Comparison of ENCODE assay signal across 15 cellular contexts in genomic region chr11:117912497-117912896, GRCh38. TPM values are rescaled to one million over a fixed set of nuclear protein-coding genes. Genes with fewer than 3 reads are reported as not detected.
DNase-seq lines count a peak whose midpoint lies in the region; ATAC-seq lines count a peak whose summit lies in the region.
"Had no signal": no experiment of that assay in that cellular context is flagged by ENCODE, and none has a peak within 500 bp of the region (broad histone marks: within the 10 kb centered on the region; RNA-seq: fewer than 3 reads in every experiment).

No MANE protein-coding gene starts in this region.

- POLR2A ChIA-PET in activated naive CD8-positive, alpha-beta T cell treated with anti-CD3 and anti-CD28 coated beads, Interleukin-2, amount 10 ng/mL, durations not matched to agents 7 days and 5 days (lab: Charles Lee): no interaction called here

- peak overlapping the region; percentile 1 for H3K27ac Mint-ChIP-seq in activated naive CD8-positive, alpha-beta T cell treated with anti-CD3 and anti-CD28 coated beads, Interleukin-2, amount 10 ng/mL, durations not matched to agents 7 days and 5 days
- no peak overlapping the region for H3K27ac Mint-ChIP-seq in activated naive CD8-positive, alpha-beta T cell treated with anti-CD3 and anti-CD28 coated beads for 36 hours
- peak overlapping the region; percentile 3 for H3K27ac Mint-ChIP-seq in activated T-helper 1 cell treated with anti-CD3 and anti-CD28 coated beads, Interleukin-12 subunit alpha, Interleukin-12 subunit beta, Interleukin-2, Interleukin-4 antibody, amounts not matched to agents 30 ng/mL and 10 ng/mL and 1 ng/mL, durations not matched to agents 14 hours and 24 hours and 36 hours
- H3K27ac Mint-ChIP-seq in stimulated activated effector memory CD8-positive, alpha-beta T cell treated with anti-CD3 and anti-CD28 coated beads, Interleukin-12 subunit alpha, Interleukin-12 subunit beta, amount 100 ng/mL, for 72 hours: peak overlapping the region; percentile 35
- H3K27ac Mint-ChIP-seq: B cell; CD4-positive, alpha-beta T cell had no signal

- no peak overlapping the region for H3K4me3 Mint-ChIP-seq in activated naive CD8-positive, alpha-beta T cell treated with anti-CD3 and anti-CD28 coated beads, Interleukin-2, amount 10 ng/mL, durations not matched to agents 7 days and 5 days
- no peak overlapping the region for H3K4me3 Mint-ChIP-seq in activated naive CD8-positive, alpha-beta T cell treated with anti-CD3 and anti-CD28 coated beads for 36 hours
- H3K4me3 Mint-ChIP-seq in activated T-helper 1 cell treated with anti-CD3 and anti-CD28 coated beads, Interleukin-12 subunit alpha, Interleukin-12 subunit beta, Interleukin-2, Interleukin-4 antibody, amounts not matched to agents 30 ng/mL and 10 ng/mL and 1 ng/mL, durations not matched to agents 14 hours and 24 hours and 36 hours: no peak overlapping the region
- H3K4me3 Mint-ChIP-seq in stimulated activated effector memory CD8-positive, alpha-beta T cell treated with anti-CD3 and anti-CD28 coated beads, Interleukin-12 subunit alpha, Interleukin-12 subunit beta, amount 100 ng/mL, for 72 hours: no peak overlapping the region
- H3K4me3 Mint-ChIP-seq: B cell; CD4-positive, alpha-beta T cell had no signal

- DNase-seq in activated naive CD8-positive, alpha-beta T cell treated with anti-CD3 and anti-CD28 coated beads, Interleukin-2, amount 10 ng/mL, durations not matched to agents 7 days and 5 days: no peak
- DNase-seq in activated naive CD8-positive, alpha-beta T cell treated with anti-CD3 and anti-CD28 coated beads for 36 hours: no peak
- DNase-seq in activated T-helper 1 cell treated with anti-CD3 and anti-CD28 coated beads, Interleukin-12 subunit alpha, Interleukin-12 subunit beta, Interleukin-2, Interleukin-4 antibody, amounts not matched to agents 30 ng/mL and 10 ng/mL and 1 ng/mL, durations not matched to agents 14 hours and 24 hours and 36 hours (ENCODE audit: low spot score): no peak
- peak; percentile 18 for DNase-seq in left lobe of liver (ENCODE audit: low spot score)
- no peak for DNase-seq in stimulated activated effector memory CD8-positive, alpha-beta T cell treated with anti-CD3 and anti-CD28 coated beads, Interleukin-12 subunit alpha, Interleukin-12 subunit beta, amount 100 ng/mL, for 72 hours (ENCODE audit: low spot score in 2 of 2)
- DNase-seq in NCI-H187 treated with DMSO at 0.1 percent for 48 hours (lab: John Stamatoyannopoulos, UW): no peak
- DNase-seq in NCI-H146 (lab: John Stamatoyannopoulos, UW): no peak
- DNase-seq: C1 segment of cervical spinal cord, Calu3, DMS 273 treated with DMSO at 0.1 percent for 48 hours, GM23248 had no signal

- peaks cover 20% of the 10 kb centered on the region for H3K4me1 Mint-ChIP-seq in activated naive CD8-positive, alpha-beta T cell treated with anti-CD3 and anti-CD28 coated beads, Interleukin-2, amount 10 ng/mL, durations not matched to agents 7 days and 5 days
- peaks cover 10% of the 10 kb centered on the region for H3K4me1 Mint-ChIP-seq in activated naive CD8-positive, alpha-beta T cell treated with anti-CD3 and anti-CD28 coated beads for 36 hours
- H3K4me1 Mint-ChIP-seq in activated T-helper 1 cell treated with anti-CD3 and anti-CD28 coated beads, Interleukin-12 subunit alpha, Interleukin-12 subunit beta, Interleukin-2, Interleukin-4 antibody, amounts not matched to agents 30 ng/mL and 10 ng/mL and 1 ng/mL, durations not matched to agents 14 hours and 24 hours and 36 hours (ENCODE audit: low read depth): peaks cover 8% of the 10 kb centered on the region
- peaks cover 6% of the 10 kb centered on the region for H3K4me1 Mint-ChIP-seq in stimulated activated effector memory CD8-positive, alpha-beta T cell treated with anti-CD3 and anti-CD28 coated beads, Interleukin-12 subunit alpha, Interleukin-12 subunit beta, amount 100 ng/mL, for 72 hours

- no peaks in the 10 kb centered on the region for H3K36me3 Mint-ChIP-seq in activated naive CD8-positive, alpha-beta T cell treated with anti-CD3 and anti-CD28 coated beads, Interleukin-2, amount 10 ng/mL, durations not matched to agents 7 days and 5 days
- no peaks in the 10 kb centered on the region for H3K36me3 Mint-ChIP-seq in activated naive CD8-positive, alpha-beta T cell treated with anti-CD3 and anti-CD28 coated beads for 36 hours
- H3K36me3 Mint-ChIP-seq in activated T-helper 1 cell treated with anti-CD3 and anti-CD28 coated beads, Interleukin-12 subunit alpha, Interleukin-12 subunit beta, Interleukin-2, Interleukin-4 antibody, amounts not matched to agents 30 ng/mL and 10 ng/mL and 1 ng/mL, durations not matched to agents 14 hours and 24 hours and 36 hours (ENCODE audit: low read depth): no peaks in the 10 kb centered on the region
- no peaks in the 10 kb centered on the region for H3K36me3 Mint-ChIP-seq in stimulated activated effector memory CD8-positive, alpha-beta T cell treated with anti-CD3 and anti-CD28 coated beads, Interleukin-12 subunit alpha, Interleukin-12 subunit beta, amount 100 ng/mL, for 72 hours

- H3K27me3 Mint-ChIP-seq in activated naive CD8-positive, alpha-beta T cell treated with anti-CD3 and anti-CD28 coated beads, Interleukin-2, amount 10 ng/mL, durations not matched to agents 7 days and 5 days: no peaks in the 10 kb centered on the region
- no peaks in the 10 kb centered on the region for H3K27me3 Mint-ChIP-seq in activated naive CD8-positive, alpha-beta T cell treated with anti-CD3 and anti-CD28 coated beads for 36 hours
- peaks cover 16% of the 10 kb centered on the region for H3K27me3 Mint-ChIP-seq in activated T-helper 1 cell treated with anti-CD3 and anti-CD28 coated beads, Interleukin-12 subunit alpha, Interleukin-12 subunit beta, Interleukin-2, Interleukin-4 antibody, amounts not matched to agents 30 ng/mL and 10 ng/mL and 1 ng/mL, durations not matched to agents 14 hours and 24 hours and 36 hours (ENCODE audit: insufficient read depth)
- H3K27me3 Mint-ChIP-seq: CD4-positive, alpha-beta T cell had no signal

- H3K9me3 Mint-ChIP-seq in activated naive CD8-positive, alpha-beta T cell treated with anti-CD3 and anti-CD28 coated beads, Interleukin-2, amount 10 ng/mL, durations not matched to agents 7 days and 5 days: no peaks in the 10 kb centered on the region
- H3K9me3 Mint-ChIP-seq in activated naive CD8-positive, alpha-beta T cell treated with anti-CD3 and anti-CD28 coated beads for 36 hours: no peaks in the 10 kb centered on the region
- H3K9me3 Mint-ChIP-seq in activated T-helper 1 cell treated with anti-CD3 and anti-CD28 coated beads, Interleukin-12 subunit alpha, Interleukin-12 subunit beta, Interleukin-2, Interleukin-4 antibody, amounts not matched to agents 30 ng/mL and 10 ng/mL and 1 ng/mL, durations not matched to agents 14 hours and 24 hours and 36 hours: no peaks in the 10 kb centered on the region
- no peaks in the 10 kb centered on the region for H3K9me3 Mint-ChIP-seq in stimulated activated effector memory CD8-positive, alpha-beta T cell treated with anti-CD3 and anti-CD28 coated beads, Interleukin-12 subunit alpha, Interleukin-12 subunit beta, amount 100 ng/mL, for 72 hours
- H3K9me3 Mint-ChIP-seq: CD4-positive, alpha-beta T cell had no signal

- ATAC-seq in activated naive CD8-positive, alpha-beta T cell treated with anti-CD3 and anti-CD28 coated beads, Interleukin-2, amount 10 ng/mL, durations not matched to agents 7 days and 5 days (ENCODE audit: low read depth): peak; percentile 85
- ATAC-seq in left lobe of liver: no peak
- peak; percentile 19 for ATAC-seq in stimulated activated effector memory CD8-positive, alpha-beta T cell treated with anti-CD3 and anti-CD28 coated beads, Interleukin-12 subunit alpha, Interleukin-12 subunit beta, amount 100 ng/mL, for 72 hours
- ATAC-seq: GM12878 had no signal

- intact Hi-C loops in activated T-helper 1 cell treated with anti-CD3 and anti-CD28 coated beads, Interleukin-12 subunit alpha, Interleukin-12 subunit beta, Interleukin-2, Interleukin-4 antibody, amounts not matched to agents 30 ng/mL and 10 ng/mL and 1 ng/mL, durations not matched to agents 14 hours and 24 hours and 36 hours (cut with micrococcal nuclease): no loop called here

RNA-seq across cellular contexts. Expression of gene TMPRSS13, which starts 16.7 kb away (rescaled TPM):
- total RNA-seq in activated naive CD8-positive, alpha-beta T cell treated with anti-CD3 and anti-CD28 coated beads, Interleukin-2, amount 10 ng/mL, durations not matched to agents 7 days and 5 days: 1 to 10 TPM; 2.7 to 5.0 TPM
- total RNA-seq in activated naive CD8-positive, alpha-beta T cell treated with anti-CD3 and anti-CD28 coated beads for 36 hours: 1 to 10 TPM; 1.9 to 3.4 TPM
- total RNA-seq in activated T-helper 1 cell treated with anti-CD3 and anti-CD28 coated beads, Interleukin-12 subunit alpha, Interleukin-12 subunit beta, Interleukin-2, Interleukin-4 antibody, amounts not matched to agents 30 ng/mL and 10 ng/mL and 1 ng/mL, durations not matched to agents 14 hours and 24 hours and 36 hours: 1.2 and 1.5 TPM in 2 replicates
- total RNA-seq in left lobe of liver: 0.15 TPM
- total RNA-seq: G401, GM23248 had no signal

RNA-seq across cellular contexts. Expression of gene FXYD6, which starts 36.0 kb away (rescaled TPM):
- under 1 TPM in 1 of 2 experiments, not detected in 1; 0.31 TPM for total RNA-seq in activated naive CD8-positive, alpha-beta T cell treated with anti-CD3 and anti-CD28 coated beads, Interleukin-2, amount 10 ng/mL, durations not matched to agents 7 days and 5 days
- under 1 TPM in 1 of 2 experiments, not detected in 1; 0.18 TPM for total RNA-seq in activated naive CD8-positive, alpha-beta T cell treated with anti-CD3 and anti-CD28 coated beads for 36 hours
- not detected in 2 replicates for total RNA-seq in activated T-helper 1 cell treated with anti-CD3 and anti-CD28 coated beads, Interleukin-12 subunit alpha, Interleukin-12 subunit beta, Interleukin-2, Interleukin-4 antibody, amounts not matched to agents 30 ng/mL and 10 ng/mL and 1 ng/mL, durations not matched to agents 14 hours and 24 hours and 36 hours
- 10.4 TPM for total RNA-seq in left lobe of liver
- total RNA-seq: B cell; CD4-positive, alpha-beta T cell; G401; GM23248 had no signal
